In genomic region chr17:72145562-72145961, GRCh38 we compare ENCODE assay signal across 2 cellular contexts.
TF ChIP-seq lines count a peak whose summit lies in the region.

No MANE protein-coding gene starts in this region.

TF ChIP-seq in IMR-90, 13 proteins besides CTCF, POLR2A, EP300 and RAD21:
- TF ChIP-seq SMC3 (IDR thresholded peaks at IDR 0.05; ENCODE audit: low read depth, low read length) (no peak), RCOR1 (IDR thresholded peaks at IDR 0.05; ENCODE audit: insufficient replicate concordance, low read length) (no peak), CEBPB (IDR thresholded peaks at IDR 0.05; ENCODE audit: low read depth, low read length) (peak; percentile 81)

TF ChIP-seq in H1, 55 proteins besides CTCF, POLR2A, EP300 and RAD21:
- no peak for TF ChIP-seq SUZ12 (IDR thresholded peaks at IDR 0.05; ENCODE audit: low read length)
- no peak for TF ChIP-seq CHD2 (IDR thresholded peaks at IDR 0.05; ENCODE audit: low read length)
- TF ChIP-seq GTF2F1 (IDR thresholded peaks at IDR 0.05; ENCODE audit: borderline replicate concordance, low read depth, low read length), result no peak
- TF ChIP-seq RFX5 (IDR thresholded peaks at IDR 0.05; ENCODE audit: borderline replicate concordance, low read depth, low read length), result no peak
- no peak for TF ChIP-seq NANOG (IDR thresholded peaks at IDR 0.05; ENCODE audit: insufficient read depth, low read depth, low read length, poor library complexity, severe bottlenecking)
- peak; percentile 59; the same call in 1 of the 2 replicates for TF ChIP-seq CEBPB (IDR thresholded peaks at IDR 0.05; ENCODE audit: low read depth, low read length)
- no peak for TF ChIP-seq GABPA (IDR thresholded peaks at IDR 0.05; ENCODE audit: borderline replicate concordance, insufficient read depth, low read length)
TF ChIP-seq in H1: peak in this region for 1.
